Comparison of ENCODE assay signal across 8 cellular contexts in genomic region chr3:196942226-196942914, GRCh38. TPM values are rescaled to one million over a fixed set of nuclear protein-coding genes. Genes with fewer than 3 reads are reported as not detected.
A peak's percentile ranks its signal among the peaks of the same experiment; 100 is the strongest.
DNase-seq lines count a peak whose midpoint lies in the region; ATAC-seq and TF ChIP-seq lines count a peak whose summit lies in the region.

Gene NCBP2 (minus strand): TSS chr3:196942528. CDS start chr3:196942503, 25 bp downstream.

- peaks cover 7% of the 10 kb centered on the region; the same call in 1 of the 2 replicates for H3F3A ChIP-seq in GM23338 (replicated peaks; ENCODE audit: low read depth)

- peaks cover 20% of the 10 kb centered on the region for H3K27me3 Mint-ChIP-seq in GM23338 (ENCODE audit: insufficient read depth, low read depth, poor library complexity)
- peaks cover 0 to 3% (median 0%) of the 10 kb centered on the region in 5 donors for H3K27me3 Mint-ChIP-seq in naive thymus-derived CD8-positive, alpha-beta T cell

- ATAC-seq in GM23338, result peak; percentile 94
- peak; percentile 93 for ATAC-seq in naive thymus-derived CD8-positive, alpha-beta T cell

- peak within 1 kb of the TSS; percentile 98 for H3K27ac Mint-ChIP-seq in GM23338
- H3K27ac Mint-ChIP-seq in naive thymus-derived CD8-positive, alpha-beta T cell, result peak within 1 kb of the TSS; percentile 95 to 99 (median 98)

- no peaks in the 10 kb centered on the region for H3K9me2 ChIP-seq in GM23338 (ENCODE audit: insufficient read depth)

- TF ChIP-seq CTCF in GM23338 (conservative IDR thresholded peaks at IDR 0.05; ENCODE audit: low read depth in 2 of 2) (peak; percentile 41 to 77), fibroblast of lung (conservative IDR thresholded peaks at IDR 0.05 in 1 of 2, IDR thresholded peaks at IDR 0.05 in 1 of 2; ENCODE audit: low read depth in 1 of 2, low read length in 2 of 2) (peak; percentile 50 to 70)

- H3K79me2 ChIP-seq in GM23338 (replicated peaks; ENCODE audit: insufficient read depth) (peaks cover 61% of the 10 kb centered on the region), fibroblast of lung (ENCODE audit: control insufficient read depth, insufficient read depth, low read length) (peaks cover 51% of the 10 kb centered on the region)

- DNase-seq in EL, result peak; percentile 98
- DNase-seq in GM23338 (ENCODE audit: low spot score), result peak; percentile 99
- DNase-seq in LHCN-M2 (ENCODE audit: low read depth), result peak; percentile 98
- DNase-seq in RPMI7951 (ENCODE audit: low read depth), result peak; percentile 97
- DNase-seq in activated T-helper 1 cell treated with anti-CD3 and anti-CD28 coated beads, Interleukin-2, amount 50 U/mL, for 16 hours (ENCODE audit: low read depth in 1 of 2, low spot score in 1 of 2), result peak; percentile 99 to 100
- DNase-seq in fibroblast of lung (ENCODE audit: low read depth in 2 of 2), result peak; percentile 97 to 98
- DNase-seq in naive thymus-derived CD8-positive, alpha-beta T cell, result peak; percentile 98 to 100 (median 99)
- peak; percentile 97 to 99 (median 98) for DNase-seq in stimulated activated naive CD4-positive, alpha-beta T cell (lab: John Stamatoyannopoulos, UW)

- peak within 1 kb of the TSS; percentile 99 for H3K4me3 Mint-ChIP-seq in GM23338
- peak within 1 kb of the TSS; percentile 87 to 99 (median 96) for H3K4me3 Mint-ChIP-seq in naive thymus-derived CD8-positive, alpha-beta T cell

- H2AFZ ChIP-seq in GM23338 (peak within 1 kb of the TSS; percentile 94), fibroblast of lung (ENCODE audit: low read length) (peak within 1 kb of the TSS; percentile 95)

- H3K4me1 ChIP-seq in GM23338 (ENCODE audit: insufficient read depth), result peaks cover 11% of the 10 kb centered on the region; the same call in 1 of the 2 replicates
- peaks cover 10% of the 10 kb centered on the region for H3K4me1 ChIP-seq in fibroblast of lung (ENCODE audit: control insufficient read depth, extremely low read depth, insufficient read depth, low read length)

- H3K4me2 ChIP-seq in GM23338 (peak within 1 kb of the TSS; percentile 99), fibroblast of lung (ENCODE audit: extremely low read depth, insufficient read depth, low read length) (peak within 1 kb of the TSS; percentile 96)

- no peaks in the 10 kb centered on the region; the same call in 2 of the 3 replicates for H3K9me3 Mint-ChIP-seq in GM23338
- peaks cover 0 to 1% (median 0%) of the 10 kb centered on the region in 9 donors for H3K9me3 Mint-ChIP-seq in naive thymus-derived CD8-positive, alpha-beta T cell

- POLR2A ChIA-PET in naive thymus-derived CD8-positive, alpha-beta T cell (lab: Charles Lee), result interaction anchor here (0.6 to 2.9 kb wide), 17 partner anchors 19 to 864 kb away, joined by 3 to 55 read pairs (median 5); partner anchors contain the start of genes CEP19, DLG1, FBXO45 and PAK2

- H4K20me1 ChIP-seq in GM23338 (replicated peaks; ENCODE audit: insufficient read depth) (peaks cover 18% of the 10 kb centered on the region), fibroblast of lung (ENCODE audit: control insufficient read depth, extremely low read depth, insufficient read depth, low read length) (no peaks in the 10 kb centered on the region)

- peak within 1 kb of the TSS; percentile 99 for H3K4me3 ChIP-seq in GM23338
- peak within 1 kb of the TSS; percentile 96 to 99 (median 98) for H3K4me3 ChIP-seq in fibroblast of lung (replicated peaks in 1 of 4; ENCODE audit: control extremely low read depth in 1 of 4, insufficient read depth in 1 of 4, low read depth in 3 of 4, low read length in 4 of 4)

- H3K27me3 ChIP-seq in GM23338 (ENCODE audit: insufficient read depth), result no peaks in the 10 kb centered on the region
- H3K27me3 ChIP-seq in fibroblast of lung (ENCODE audit: control insufficient read depth, insufficient read depth, low read length), result no peaks in the 10 kb centered on the region

- no peaks in the 10 kb centered on the region for H3K9me3 ChIP-seq in fibroblast of lung (ENCODE audit: control insufficient read depth, insufficient read depth, low read depth, low read length)

- peaks cover 22% of the 10 kb centered on the region; the same call in 2 of the 3 replicates for H3K4me1 Mint-ChIP-seq in GM23338
- H3K4me1 Mint-ChIP-seq in naive thymus-derived CD8-positive, alpha-beta T cell, result peaks cover 23 to 54% (median 51%) of the 10 kb centered on the region in 4 donors

- H3K9ac ChIP-seq in fibroblast of lung (ENCODE audit: insufficient read depth, low read length), result peak within 1 kb of the TSS; percentile 97

- H3K27ac ChIP-seq in GM23338 (ENCODE audit: low read depth), result peak within 1 kb of the TSS; percentile 100
- peak within 1 kb of the TSS; percentile 98 for H3K27ac ChIP-seq in fibroblast of lung (ENCODE audit: insufficient read depth, low read length)

- H3K36me3 ChIP-seq in GM23338 (ENCODE audit: insufficient read depth), result peaks cover 21% of the 10 kb centered on the region
- peaks cover 7% of the 10 kb centered on the region for H3K36me3 ChIP-seq in fibroblast of lung (ENCODE audit: control insufficient read depth, insufficient read depth, low read length)

- peaks cover 39% of the 10 kb centered on the region for H3K36me3 Mint-ChIP-seq in GM23338 (ENCODE audit: low read depth)
- H3K36me3 Mint-ChIP-seq in naive thymus-derived CD8-positive, alpha-beta T cell, result peaks cover 4 to 43% (median 4%) of the 10 kb centered on the region in 3 donors

TF ChIP-seq in GM23338, 12 proteins besides CTCF, POLR2A, EP300 and RAD21:
- TF ChIP-seq ETS1 (IDR thresholded peaks at IDR 0.05) (peak; percentile 90), JUNB (IDR thresholded peaks at IDR 0.05; ENCODE audit: unreplicated experiment) (no peak), REST (IDR thresholded peaks at IDR 0.05; ENCODE audit: unreplicated experiment) (peak; percentile 3), CREB1 (CRISPR knock-in tag; IDR thresholded peaks at IDR 0.05; ENCODE audit: low read depth) (peak; percentile 98), POLR2AphosphoS5 (IDR thresholded peaks at IDR 0.05; ENCODE audit: low read depth) (peak; percentile 95), ZNF331 (CRISPR knock-in tag; IDR thresholded peaks at IDR 0.05; ENCODE audit: low read depth) (no peak)

RNA-seq across cellular contexts. Expression of gene NCBP2, which starts in this region (rescaled TPM):
- 72.7 and 78.4 TPM in 2 replicates for total RNA-seq in GM23338 (2014; rRNA removed; shearing (Covaris generic))
- polyA plus RNA-seq in GM23338 (2016; fragmentation: Nextera tagmentation; extraction: Ambion mirVana) (83.8 and 98.9 TPM in 2 replicates), fibroblast of lung (74.4 and 85.9 TPM in 2 replicates)
- total RNA-seq in LHCN-M2 (2014; rRNA removed) (79.4 and 84.8 TPM in 2 replicates), fibroblast of lung (55.5 and 65.2 TPM in 2 replicates)
- 50.3 TPM for polyA plus RNA-seq in LHCN-M2 (2012)
- 73.3 and 80.0 TPM in 2 replicates for total RNA-seq in RPMI7951 (2014; rRNA removed; shearing (Covaris generic))
- 76.8 and 82.1 TPM in 2 replicates for polyA plus RNA-seq in fibroblast of lung (2012)
- 4.2 and 14.0 TPM in 2 replicates for polyA minus RNA-seq in fibroblast of lung (ENCODE audit: low replicate concordance)
- 10 to 100 TPM; 80.5 to 86.4 TPM for total RNA-seq in naive thymus-derived CD8-positive, alpha-beta T cell
- 10 to 100 TPM; 54.9 to 87.0 (median 70.8) TPM for polyA plus RNA-seq in naive thymus-derived CD8-positive, alpha-beta T cell

Comparison
In these comparisons a context has a peak if more than half of its experiments do, and no peak if none do; other contexts are left out.
1. Peak in every context shown above with its lines: DNase-seq, ATAC-seq, H3K4me3 ChIP-seq and H3K27ac ChIP-seq.